23 cellular contexts compared by ENCODE assay signal in the genomic region with DNA sequence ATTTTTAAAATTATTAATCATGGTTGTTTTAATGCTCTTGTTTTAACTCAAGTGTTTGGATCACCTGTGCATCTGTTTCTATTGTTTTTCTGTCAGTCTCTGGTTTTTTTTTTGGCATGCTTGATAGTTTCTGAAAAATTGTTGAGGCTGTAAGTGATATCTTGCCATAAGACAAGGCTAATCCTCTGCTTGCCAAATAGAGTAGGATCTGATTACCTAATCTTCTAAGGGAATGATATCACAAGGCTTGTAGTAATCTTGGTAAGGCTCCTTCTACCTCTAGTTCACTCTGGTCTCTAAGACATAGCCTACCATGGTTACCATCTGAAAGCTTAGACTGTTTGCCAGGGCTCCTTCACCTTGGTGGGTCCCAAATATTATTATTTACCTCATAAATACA.
"Had no signal": no experiment of that assay in that cellular context is flagged by ENCODE, and none has a peak within 500 bp of the region (broad histone marks: within the 10 kb centered on the region; RNA-seq: fewer than 3 reads in every experiment).

No MANE protein-coding gene starts in this region.

- DNase-seq: cortex of kidney; effector memory CD8-positive, alpha-beta T cell; erythroblast; esophagus squamous epithelium; foreskin keratinocyte; heart left ventricle; left cardiac atrium; left ventricle myocardium superior; lower lobe of right lung; naive B cell; stimulated activated CD4-positive, alpha-beta T cell treated with anti-CD3 and anti-CD28 coated beads, Interleukin-2, amount 100 ng/mL, for 24 hours; stimulated activated CD4-positive, alpha-beta T cell treated with anti-CD3 and anti-CD28 coated beads, Interleukin-4, amount 100 ng/mL, for 24 hours; stimulated activated naive CD4-positive, alpha-beta T cell treated with Interleukin-2 at 50 U/mL for 16 hours; stomach; thyroid gland; trophoblast cell had no signal

- H3K4me3 ChIP-seq: esophagus squamous epithelium, gastroesophageal sphincter, heart left ventricle, hepatocyte, lower lobe of right lung, right atrium auricular region, stomach, thyroid gland, vagina had no signal

- ATAC-seq: effector memory CD8-positive, alpha-beta T cell; foreskin keratinocyte; gastroesophageal sphincter; heart left ventricle; left cardiac atrium; left ventricle myocardium superior; lower lobe of right lung; natural killer cell treated with Interleukin-12 subunit alpha and Interleukin-12 subunit beta and Interleukin-15 and Interleukin-18, amount 100 ng/mL, for 72 hours; sciatic nerve; stimulated activated effector memory CD8-positive, alpha-beta T cell treated with anti-CD3 and anti-CD28 coated beads, Interleukin-12 subunit alpha, Interleukin-12 subunit beta, amount 100 ng/mL, for 72 hours had no signal
